8 cellular contexts compared by ENCODE assay signal in genomic region chr6:98832282-98833100, GRCh38. TPM values are rescaled to one million over a fixed set of nuclear protein-coding genes. Genes with fewer than 3 reads are reported as not detected.
DNase-seq lines count a peak whose midpoint lies in the region; ATAC-seq and TF ChIP-seq lines count a peak whose summit lies in the region.

No MANE protein-coding gene starts in this region.

- H3K27me3 ChIP-seq in ascending aorta (peaks cover 50% of the 10 kb centered on the region), smooth muscle cell (ENCODE audit: low read depth) (peaks cover 97% of the 10 kb centered on the region)

- peaks cover 43% of the 10 kb centered on the region for H3K4me1 Mint-ChIP-seq in CD14-positive monocyte

- TF ChIP-seq CTCF in CD14-positive monocyte (IDR thresholded peaks at IDR 0.05) (no peak), ascending aorta (IDR thresholded peaks at IDR 0.05) (no peak), smooth muscle cell (IDR thresholded peaks at IDR 0.05; ENCODE audit: borderline replicate concordance, insufficient read depth, poor library complexity, severe bottlenecking) (no peak)

- DNase-seq in CD14-positive monocyte (ENCODE audit: low spot score) (no peak), HK-2 (ENCODE audit: unreplicated experiment) (peak; percentile 53), ascending aorta (ENCODE audit: low spot score in 2 of 2) (no peak), iPS-NIHi11 (ENCODE audit: low spot score) (peak; percentile 25), smooth muscle cell (lab: John Stamatoyannopoulos, UW; ENCODE audit: unreplicated experiment) (no peak), NCI-H2171 treated with DMSO at 0.1 percent for 48 hours (lab: John Stamatoyannopoulos, UW) (no peak)

- H3K27ac Mint-ChIP-seq in CD14-positive monocyte: no peak overlapping the region

- no peak overlapping the region for H2AFZ ChIP-seq in smooth muscle cell (ENCODE audit: low read depth)

- H3K9me3 ChIP-seq in ascending aorta (no peaks in the 10 kb centered on the region), smooth muscle cell (replicated peaks; ENCODE audit: low read depth) (no peaks in the 10 kb centered on the region)

- H3K4me2 ChIP-seq in smooth muscle cell: peak overlapping the region; percentile 82

- no peaks in the 10 kb centered on the region for H3K79me2 ChIP-seq in smooth muscle cell (ENCODE audit: low read depth)

- peak overlapping the region; percentile 65 to 73 for H3K4me3 ChIP-seq in ascending aorta
- H3K4me3 ChIP-seq in smooth muscle cell: peak overlapping the region; percentile 55

- peaks cover 5 to 34% of the 10 kb centered on the region in 2 donors for H3K4me1 ChIP-seq in ascending aorta
- peaks cover 25% of the 10 kb centered on the region for H3K4me1 ChIP-seq in smooth muscle cell (ENCODE audit: low read depth)

- peaks cover 6 to 15% of the 10 kb centered on the region in 2 donors for H3K36me3 Mint-ChIP-seq in CD14-positive monocyte

- H3K27me3 Mint-ChIP-seq in CD14-positive monocyte (ENCODE audit: low read depth in 3 of 3): peaks cover 93 to 99% (median 97%) of the 10 kb centered on the region in 3 donors

- peaks cover 0 to 41% (median 19%) of the 10 kb centered on the region in 7 donors for H3K9me3 Mint-ChIP-seq in CD14-positive monocyte

- 2% methylated on average over 61 of the region's 61 CpGs for WGBS in smooth muscle cell (ENCODE audit: low lambda C conversion rate)

- H3K36me3 ChIP-seq in ascending aorta: no peaks in the 10 kb centered on the region
- no peaks in the 10 kb centered on the region for H3K36me3 ChIP-seq in smooth muscle cell (ENCODE audit: low read depth)

- ATAC-seq in GM18498 (IDR thresholded peaks at IDR 0.05; ENCODE audit: unreplicated experiment): no peak
- ATAC-seq in HG03159 (IDR thresholded peaks at IDR 0.05; ENCODE audit: unreplicated experiment): no peak

- H3K4me3 Mint-ChIP-seq in CD14-positive monocyte: peak overlapping the region; percentile 6 to 98

- intact Hi-C loops in CD14-positive monocyte (cut with micrococcal nuclease) (no loop called here), ascending aorta (cut with DNase I) (loop anchor here (2.0 to 5.0 kb wide), 2 partner anchors 116 to 1630 kb away; partner anchors contain the start of gene SIM1)

- no peak overlapping the region for H3K9ac ChIP-seq in smooth muscle cell (ENCODE audit: low read depth)

- H3K27ac ChIP-seq in ascending aorta (no peak overlapping the region), smooth muscle cell (ENCODE audit: low read depth) (no peak overlapping the region)

- H4K20me1 ChIP-seq in smooth muscle cell (ENCODE audit: low read depth): no peaks in the 10 kb centered on the region

- H3F3A ChIP-seq in smooth muscle cell (ENCODE audit: low read depth): no peaks in the 10 kb centered on the region

RNA-seq across cellular contexts. Expression of gene POU3F2, which starts 1.9 kb away (rescaled TPM):
- polyA plus RNA-seq in CD14-positive monocyte (not detected), smooth muscle cell (0.12 TPM in 1 of 2 replicates, not detected in the other)
- total RNA-seq in ascending aorta (not detected), smooth muscle cell (not detected in 2 replicates)

Comparison
In these comparisons a context has a peak if more than half of its experiments do, and no peak if none do; other contexts are left out.
1. DNase-seq: peak in HK-2 (single experiment) and iPS-NIHi11 (single experiment); none in CD14-positive monocyte (single experiment), ascending aorta (0 of 2), smooth muscle cell (single experiment) and NCI-H2171 treated with DMSO at 0.1 percent for 48 hours (single experiment).